Comparison of ENCODE assay signal across 29 cellular contexts in the genomic region with DNA sequence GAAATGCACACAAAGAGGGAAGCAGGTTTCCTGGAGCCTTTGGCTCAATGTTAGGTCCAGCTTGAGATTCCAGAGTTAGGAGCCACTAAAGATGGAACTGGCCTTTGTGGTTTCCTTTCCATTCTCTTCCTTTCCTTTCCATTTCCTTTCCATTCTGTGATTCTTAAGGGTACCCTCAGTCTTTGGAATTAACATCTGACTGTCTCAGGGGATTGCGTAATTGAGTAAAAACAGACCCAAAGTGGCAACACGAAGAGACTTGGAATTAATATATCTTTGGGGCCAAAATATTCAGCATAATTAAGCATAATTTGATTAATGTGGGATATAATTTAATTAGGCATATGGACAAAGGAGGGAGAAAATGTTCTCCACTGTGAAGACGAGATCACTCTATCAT.
"Had no signal": no experiment of that assay in that cellular context is flagged by ENCODE, and none has a peak within 500 bp of the region (broad histone marks: within the 10 kb centered on the region; RNA-seq: fewer than 3 reads in every experiment).

No MANE protein-coding gene starts in this region.

- H3K27ac ChIP-seq: body of pancreas, cardiac muscle cell, coronary artery, dorsolateral prefrontal cortex, gastroesophageal sphincter, parathyroid adenoma, psoas muscle, suprapubic skin, tibial artery, upper lobe of right lung had no signal

- H3K4me3 ChIP-seq: body of pancreas, cardiac muscle cell, coronary artery, dorsolateral prefrontal cortex, gastroesophageal sphincter, psoas muscle, suprapubic skin, tibial artery, upper lobe of right lung had no signal

- H3K9me3 ChIP-seq: body of pancreas, gastroesophageal sphincter, psoas muscle, suprapubic skin, tibial artery, upper lobe of right lung had no signal

- H3K27me3 ChIP-seq: body of pancreas, cardiac muscle cell, dorsolateral prefrontal cortex, gastroesophageal sphincter, suprapubic skin, tibial artery, upper lobe of right lung had no signal

- ATAC-seq: activated CD8-positive, alpha-beta T cell treated with anti-CD3 and anti-CD28 coated beads for 36 hours; activated T-cell treated with anti-CD3 and anti-CD28 coated beads, Interleukin-2, amount 50 U/mL, for 4 hours; activated T-helper 17 cell treated with anti-CD3 and anti-CD28 coated beads, Interleukin-2, amount 50 U/mL, for 72 hours; body of pancreas; gastroesophageal sphincter; left cardiac atrium; left ventricle myocardium superior; naive thymus-derived CD8-positive, alpha-beta T cell; psoas muscle; stimulated activated naive B cell treated with anti-CD40 and anti-IgM and Interleukin-4, amounts not matched to agents 10 μg/mL and 1 μg/mL and 100 μg/mL, for 72 hours; upper lobe of right lung had no signal

- H3K36me3 ChIP-seq: cardiac muscle cell, gastroesophageal sphincter, suprapubic skin, tibial artery, upper lobe of right lung had no signal

- H3K79me2 ChIP-seq: parathyroid adenoma had no signal

- H3K9ac ChIP-seq: parathyroid adenoma had no signal

- DNase-seq: activated B cell treated with CpG ODN at 0.5 μM for 24 hours; activated CD4-positive, alpha-beta T cell treated with anti-CD3 and anti-CD28 coated beads, Interleukin-2, amount 50 U/mL, for 1 hour; activated CD8-positive, alpha-beta T cell treated with anti-CD3 and anti-CD28 coated beads for 36 hours; activated T-cell treated with anti-CD3 and anti-CD28 coated beads, Interleukin-2, amount 50 U/mL, for 4 hours; aorta; body of pancreas; dorsolateral prefrontal cortex; effector memory CD4-positive, alpha-beta T cell; head of caudate nucleus; hippocampal formation; left cardiac atrium; left ventricle myocardium superior; midbrain; naive thymus-derived CD8-positive, alpha-beta T cell; nucleus accumbens; psoas muscle; stimulated activated CD4-positive, alpha-beta T cell treated with anti-CD3 and anti-CD28 coated beads, Interleukin-15, amount 100 ng/mL, for 24 hours; stimulated activated CD4-positive, alpha-beta T cell treated with anti-CD3 and anti-CD28 coated beads, Interleukin-2, amount 100 ng/mL, for 24 hours; stimulated activated naive B cell treated with anti-CD40 and anti-IgM and Interleukin-4, amounts not matched to agents 10 μg/mL and 1 μg/mL and 100 μg/mL, for 72 hours; T-helper 2 cell; tibial artery; upper lobe of right lung had no signal

- H2AFZ ChIP-seq: parathyroid adenoma had no signal

- H3K4me1 ChIP-seq: body of pancreas, gastroesophageal sphincter, suprapubic skin, tibial artery, upper lobe of right lung had no signal

- FAIRE-seq: keratinocyte had no signal
